ENCODE assay signal across 1 cellular context in the genomic region with DNA sequence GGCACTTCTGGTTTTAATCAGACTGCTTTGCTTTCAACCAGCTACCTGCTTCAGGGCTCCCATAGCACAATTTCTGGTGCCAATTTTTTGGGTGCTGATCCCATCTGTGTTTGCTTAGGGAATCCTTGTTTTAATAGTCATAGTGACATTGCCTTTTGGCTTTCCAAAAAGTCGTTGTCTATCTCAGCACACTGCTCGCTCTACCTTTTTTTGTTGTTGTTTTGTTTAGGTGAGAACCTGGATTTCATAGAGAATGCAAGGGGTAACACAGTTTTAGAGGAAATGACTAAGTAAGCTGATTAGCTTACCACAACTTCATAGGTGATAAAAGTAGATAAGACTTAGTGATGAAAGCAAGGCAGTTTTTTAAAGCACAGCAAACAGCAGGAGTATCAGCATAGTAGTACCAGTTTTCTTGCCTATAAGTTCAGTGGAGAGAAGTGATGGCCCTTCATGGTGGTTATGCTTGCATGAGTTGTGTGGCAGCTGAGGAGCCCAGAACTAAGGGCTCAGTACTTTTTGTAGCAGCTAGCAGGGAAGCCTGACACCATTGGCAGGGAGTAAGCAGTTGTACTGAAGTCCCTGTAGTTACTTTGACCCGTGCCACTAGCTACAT.
TF ChIP-seq lines count a peak whose summit lies in the region.

No MANE protein-coding gene starts in this region.

TF ChIP-seq in K562, 482 proteins besides CTCF, POLR2A, EP300 and RAD21 (continued from another document and continues in another):
- TF ChIP-seq, protein P1, sequence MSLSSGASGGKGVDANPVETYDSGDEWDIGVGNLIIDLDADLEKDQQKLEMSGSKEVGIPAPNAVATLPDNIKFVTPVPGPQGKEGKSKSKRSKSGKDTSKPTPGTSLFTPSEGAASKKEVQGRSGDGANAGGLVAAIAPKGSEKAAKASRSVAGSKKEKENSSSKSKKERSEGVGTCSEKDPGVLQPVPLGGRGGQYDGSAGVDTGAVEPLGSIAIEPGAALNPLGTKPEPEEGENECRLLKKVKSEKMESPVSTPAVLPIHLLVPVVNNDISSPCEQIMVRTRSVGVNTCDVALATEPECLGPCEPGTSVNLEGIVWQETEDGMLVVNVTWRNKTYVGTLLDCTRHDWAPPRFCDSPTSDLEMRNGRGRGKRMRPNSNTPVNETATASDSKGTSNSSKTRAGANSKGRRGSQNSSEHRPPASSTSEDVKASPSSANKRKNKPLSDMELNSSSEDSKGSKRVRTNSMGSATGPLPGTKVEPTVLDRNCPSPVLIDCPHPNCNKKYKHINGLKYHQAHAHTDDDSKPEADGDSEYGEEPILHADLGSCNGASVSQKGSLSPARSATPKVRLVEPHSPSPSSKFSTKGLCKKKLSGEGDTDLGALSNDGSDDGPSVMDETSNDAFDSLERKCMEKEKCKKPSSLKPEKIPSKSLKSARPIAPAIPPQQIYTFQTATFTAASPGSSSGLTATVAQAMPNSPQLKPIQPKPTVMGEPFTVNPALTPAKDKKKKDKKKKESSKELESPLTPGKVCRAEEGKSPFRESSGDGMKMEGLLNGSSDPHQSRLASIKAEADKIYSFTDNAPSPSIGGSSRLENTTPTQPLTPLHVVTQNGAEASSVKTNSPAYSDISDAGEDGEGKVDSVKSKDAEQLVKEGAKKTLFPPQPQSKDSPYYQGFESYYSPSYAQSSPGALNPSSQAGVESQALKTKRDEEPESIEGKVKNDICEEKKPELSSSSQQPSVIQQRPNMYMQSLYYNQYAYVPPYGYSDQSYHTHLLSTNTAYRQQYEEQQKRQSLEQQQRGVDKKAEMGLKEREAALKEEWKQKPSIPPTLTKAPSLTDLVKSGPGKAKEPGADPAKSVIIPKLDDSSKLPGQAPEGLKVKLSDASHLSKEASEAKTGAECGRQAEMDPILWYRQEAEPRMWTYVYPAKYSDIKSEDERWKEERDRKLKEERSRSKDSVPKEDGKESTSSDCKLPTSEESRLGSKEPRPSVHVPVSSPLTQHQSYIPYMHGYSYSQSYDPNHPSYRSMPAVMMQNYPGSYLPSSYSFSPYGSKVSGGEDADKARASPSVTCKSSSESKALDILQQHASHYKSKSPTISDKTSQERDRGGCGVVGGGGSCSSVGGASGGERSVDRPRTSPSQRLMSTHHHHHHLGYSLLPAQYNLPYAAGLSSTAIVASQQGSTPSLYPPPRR (CRISPR knock-in tag; IDR thresholded peaks at IDR 0.05; ENCODE audit: borderline replicate concordance): no peak
- TF ChIP-seq PATZ1 (CRISPR knock-in tag; IDR thresholded peaks at IDR 0.05; ENCODE audit: borderline replicate concordance): no peak
- TF ChIP-seq ZNF274 (IDR thresholded peaks at IDR 0.05; ENCODE audit: borderline replicate concordance, low read depth, low read length): no peak
- no peak for TF ChIP-seq HDAC8 (tag; IDR thresholded peaks at IDR 0.05)
- no peak for TF ChIP-seq MYC (IDR thresholded peaks at IDR 0.05; ENCODE audit: low read depth, low read length)
- no peak for TF ChIP-seq MYC (CRISPR knock-in tag; IDR thresholded peaks at IDR 0.05; ENCODE audit: borderline replicate concordance, low read depth)
- TF ChIP-seq DACH1 (IDR thresholded peaks at IDR 0.05; ENCODE audit: partially characterized antibody): peak; percentile 66
- TF ChIP-seq SREBF1 (IDR thresholded peaks at IDR 0.05; ENCODE audit: borderline replicate concordance, low read depth, low read length): no peak
- peak; percentile 62; the same call in 1 of the 2 replicates for TF ChIP-seq TEAD4 (IDR thresholded peaks at IDR 0.05; ENCODE audit: low read length)
- no peak for TF ChIP-seq TEAD4 (CRISPR knock-in tag; IDR thresholded peaks at IDR 0.05; ENCODE audit: borderline replicate concordance)
- TF ChIP-seq CBX1 (IDR thresholded peaks at IDR 0.05; ENCODE audit: low read depth): no peak
- TF ChIP-seq KAT8 (IDR thresholded peaks at IDR 0.05; ENCODE audit: low read depth): no peak
- TF ChIP-seq PHB2 (IDR thresholded peaks at IDR 0.05; ENCODE audit: low read depth): no peak
- no peak for TF ChIP-seq NELFE (IDR thresholded peaks at IDR 0.05; ENCODE audit: insufficient read depth, insufficient read length)
- no peak for TF ChIP-seq FOXK1 (CRISPR knock-in tag; IDR thresholded peaks at IDR 0.05; ENCODE audit: borderline replicate concordance)
- no peak for TF ChIP-seq ZNF551 (CRISPR knock-in tag; IDR thresholded peaks at IDR 0.05)
- TF ChIP-seq ZNF263 (CRISPR knock-in tag; IDR thresholded peaks at IDR 0.05; ENCODE audit: borderline replicate concordance): no peak
- TF ChIP-seq HCFC1 (IDR thresholded peaks at IDR 0.05; ENCODE audit: low read depth, low read length): no peak
- TF ChIP-seq SP1 (CRISPR knock-in tag; IDR thresholded peaks at IDR 0.05): no peak
- no peak for TF ChIP-seq THAP12 (CRISPR knock-in tag; IDR thresholded peaks at IDR 0.05)
- TF ChIP-seq SRSF3 (IDR thresholded peaks at IDR 0.05; ENCODE audit: insufficient read depth, low read length): no peak
- TF ChIP-seq JUN (IDR thresholded peaks at IDR 0.05; ENCODE audit: borderline replicate concordance, low read depth, low read length): no peak
- TF ChIP-seq JUN (CRISPR knock-in tag; IDR thresholded peaks at IDR 0.05; ENCODE audit: borderline replicate concordance): no peak
- no peak for TF ChIP-seq EZH2 (IDR thresholded peaks at IDR 0.05; ENCODE audit: borderline replicate concordance, low read depth, low read length)
- TF ChIP-seq MEIS2 (IDR thresholded peaks at IDR 0.05; ENCODE audit: partially characterized antibody): peak; percentile 67
- no peak for TF ChIP-seq BRF1 (IDR thresholded peaks at IDR 0.05; ENCODE audit: borderline replicate concordance, extremely low read depth, insufficient read length)
- TF ChIP-seq, protein P2, sequence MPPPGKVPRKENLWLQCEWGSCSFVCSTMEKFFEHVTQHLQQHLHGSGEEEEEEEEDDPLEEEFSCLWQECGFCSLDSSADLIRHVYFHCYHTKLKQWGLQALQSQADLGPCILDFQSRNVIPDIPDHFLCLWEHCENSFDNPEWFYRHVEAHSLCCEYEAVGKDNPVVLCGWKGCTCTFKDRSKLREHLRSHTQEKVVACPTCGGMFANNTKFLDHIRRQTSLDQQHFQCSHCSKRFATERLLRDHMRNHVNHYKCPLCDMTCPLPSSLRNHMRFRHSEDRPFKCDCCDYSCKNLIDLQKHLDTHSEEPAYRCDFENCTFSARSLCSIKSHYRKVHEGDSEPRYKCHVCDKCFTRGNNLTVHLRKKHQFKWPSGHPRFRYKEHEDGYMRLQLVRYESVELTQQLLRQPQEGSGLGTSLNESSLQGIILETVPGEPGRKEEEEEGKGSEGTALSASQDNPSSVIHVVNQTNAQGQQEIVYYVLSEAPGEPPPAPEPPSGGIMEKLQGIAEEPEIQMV (tag; conservative IDR thresholded peaks at IDR 0.05; ENCODE audit: low read depth): no peak
- no peak for TF ChIP-seq SMARCC2 (IDR thresholded peaks at IDR 0.05; ENCODE audit: low read depth)
- TF ChIP-seq HMGN3 (IDR thresholded peaks at IDR 0.05; ENCODE audit: borderline replicate concordance, extremely low read depth, insufficient read length, low read depth, low read length): no peak
- TF ChIP-seq ZEB2 (IDR thresholded peaks at IDR 0.05): peak; percentile 80
- TF ChIP-seq CREB1 (IDR thresholded peaks at IDR 0.05): no peak
- TF ChIP-seq CREB1 (CRISPR knock-in tag; IDR thresholded peaks at IDR 0.05): no peak
- no peak for TF ChIP-seq ZBTB43 (CRISPR knock-in tag; IDR thresholded peaks at IDR 0.05)
- no peak for TF ChIP-seq SRSF7 (optimal IDR thresholded peaks at IDR 0.05; ENCODE audit: low read depth, low read length)
- TF ChIP-seq TOE1 (IDR thresholded peaks at IDR 0.05; ENCODE audit: borderline replicate concordance): no peak
- no peak for TF ChIP-seq TOE1 (CRISPR knock-in tag; IDR thresholded peaks at IDR 0.05; ENCODE audit: borderline replicate concordance, low read depth)
- TF ChIP-seq, protein P3, sequence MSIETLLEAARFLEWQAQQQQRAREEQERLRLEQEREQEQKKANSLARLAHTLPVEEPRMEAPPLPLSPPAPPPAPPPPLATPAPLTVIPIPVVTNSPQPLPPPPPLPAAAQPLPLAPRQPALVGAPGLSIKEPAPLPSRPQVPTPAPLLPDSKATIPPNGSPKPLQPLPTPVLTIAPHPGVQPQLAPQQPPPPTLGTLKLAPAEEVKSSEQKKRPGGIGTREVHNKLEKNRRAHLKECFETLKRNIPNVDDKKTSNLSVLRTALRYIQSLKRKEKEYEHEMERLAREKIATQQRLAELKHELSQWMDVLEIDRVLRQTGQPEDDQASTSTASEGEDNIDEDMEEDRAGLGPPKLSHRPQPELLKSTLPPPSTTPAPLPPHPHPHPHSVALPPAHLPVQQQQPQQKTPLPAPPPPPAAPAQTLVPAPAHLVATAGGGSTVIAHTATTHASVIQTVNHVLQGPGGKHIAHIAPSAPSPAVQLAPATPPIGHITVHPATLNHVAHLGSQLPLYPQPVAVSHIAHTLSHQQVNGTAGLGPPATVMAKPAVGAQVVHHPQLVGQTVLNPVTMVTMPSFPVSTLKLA (conservative IDR thresholded peaks at IDR 0.05): no peak
- TF ChIP-seq CBFA2T3 (IDR thresholded peaks at IDR 0.05): peak; percentile 49
- TF ChIP-seq CBX3 (IDR thresholded peaks at IDR 0.05; ENCODE audit: borderline replicate concordance in 1 of 2, low read length in 2 of 2): no peak
- TF ChIP-seq CREM (IDR thresholded peaks at IDR 0.05; ENCODE audit: low read depth): no peak
- TF ChIP-seq ILK (tag; IDR thresholded peaks at IDR 0.05; ENCODE audit: borderline replicate concordance, low read depth): no peak
- no peak for TF ChIP-seq FOXA1 (IDR thresholded peaks at IDR 0.05; ENCODE audit: borderline replicate concordance)
- no peak for TF ChIP-seq USF2 (CRISPR knock-in tag; IDR thresholded peaks at IDR 0.05)
- TF ChIP-seq ETS2 (tag; IDR thresholded peaks at IDR 0.05; ENCODE audit: borderline replicate concordance, poor library complexity, severe bottlenecking): no peak
- no peak for TF ChIP-seq ZNF444 (CRISPR knock-in tag; IDR thresholded peaks at IDR 0.05)
- TF ChIP-seq, protein P4, sequence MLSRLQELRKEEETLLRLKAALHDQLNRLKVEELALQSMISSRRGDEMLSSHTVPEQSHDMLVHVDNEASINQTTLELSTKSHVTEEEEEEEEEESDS (CRISPR knock-in tag; IDR thresholded peaks at IDR 0.05): no peak
- TF ChIP-seq, protein P5, sequence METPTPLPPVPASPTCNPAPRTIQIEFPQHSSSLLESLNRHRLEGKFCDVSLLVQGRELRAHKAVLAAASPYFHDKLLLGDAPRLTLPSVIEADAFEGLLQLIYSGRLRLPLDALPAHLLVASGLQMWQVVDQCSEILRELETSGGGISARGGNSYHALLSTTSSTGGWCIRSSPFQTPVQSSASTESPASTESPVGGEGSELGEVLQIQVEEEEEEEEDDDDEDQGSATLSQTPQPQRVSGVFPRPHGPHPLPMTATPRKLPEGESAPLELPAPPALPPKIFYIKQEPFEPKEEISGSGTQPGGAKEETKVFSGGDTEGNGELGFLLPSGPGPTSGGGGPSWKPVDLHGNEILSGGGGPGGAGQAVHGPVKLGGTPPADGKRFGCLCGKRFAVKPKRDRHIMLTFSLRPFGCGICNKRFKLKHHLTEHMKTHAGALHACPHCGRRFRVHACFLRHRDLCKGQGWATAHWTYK (CRISPR knock-in tag; IDR thresholded peaks at IDR 0.05): no peak
- no peak for TF ChIP-seq NUFIP1 (IDR thresholded peaks at IDR 0.05; ENCODE audit: partially characterized antibody)
- TF ChIP-seq, protein P6, sequence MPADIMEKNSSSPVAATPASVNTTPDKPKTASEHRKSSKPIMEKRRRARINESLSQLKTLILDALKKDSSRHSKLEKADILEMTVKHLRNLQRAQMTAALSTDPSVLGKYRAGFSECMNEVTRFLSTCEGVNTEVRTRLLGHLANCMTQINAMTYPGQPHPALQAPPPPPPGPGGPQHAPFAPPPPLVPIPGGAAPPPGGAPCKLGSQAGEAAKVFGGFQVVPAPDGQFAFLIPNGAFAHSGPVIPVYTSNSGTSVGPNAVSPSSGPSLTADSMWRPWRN (IDR thresholded peaks at IDR 0.05; ENCODE audit: low read depth): no peak
- no peak for TF ChIP-seq MXI1 (IDR thresholded peaks at IDR 0.05; ENCODE audit: low read depth, low read length)
